In genomic region chr9:123058834-123059233, GRCh38 we compare ENCODE assay signal across 17 cellular contexts. TPM values are rescaled to one million over a fixed set of nuclear protein-coding genes. Genes with fewer than 3 reads are reported as not detected.
DNase-seq lines count a peak whose midpoint lies in the region; ATAC-seq, FAIRE-seq and TF ChIP-seq lines count a peak whose summit lies in the region.
"Had no signal": no experiment of that assay in that cellular context is flagged by ENCODE, and none has a peak within 500 bp of the region (broad histone marks: within the 10 kb centered on the region; RNA-seq: fewer than 3 reads in every experiment).

No MANE protein-coding gene starts in this region.

- BruUV-seq in HepG2 (replicated peaks; lab: Mats Ljungman, UMichigan): no TSS peak

- TF ChIP-seq EP300 in SK-N-SH (IDR thresholded peaks at IDR 0.05; ENCODE audit: borderline replicate concordance in 1 of 2, low read depth in 1 of 2, low read length in 1 of 2) (no peak), HepG2 (IDR thresholded peaks at IDR 0.05; ENCODE audit: low read depth in 2 of 2, low read length in 2 of 2) (no peak), HepG2 (CRISPR knock-in tag; IDR thresholded peaks at IDR 0.05; ENCODE audit: borderline replicate concordance) (no peak), upper lobe of left lung (IDR thresholded peaks at IDR 0.05) (peak; percentile 57 to 98 (median 90))

- 79% methylated on average over 1 of the region's 1 CpG for WGBS in SK-N-SH (ENCODE audit: low lambda C conversion rate)
- WGBS in HepG2 (ENCODE audit: low lambda C conversion rate): 89% methylated on average over 1 of the region's 1 CpG
- 69 to 77% methylated on average over 1 of the region's 1 CpG for WGBS in upper lobe of left lung, 2 donors

- H2AFZ ChIP-seq in SK-N-SH (ENCODE audit: low read depth) (no peak overlapping the region), HepG2 (ENCODE audit: low read length) (no peak overlapping the region)

- H3K9ac ChIP-seq in SK-N-SH (no peak overlapping the region), HepG2 (ENCODE audit: insufficient read depth, low read depth, low read length) (no peak overlapping the region)

- DNase-seq in SK-N-SH (no peak), bronchial epithelial cell (ENCODE audit: low read depth) (peak; percentile 15), HepG2 (ENCODE audit: low spot score) (no peak), upper lobe of left lung (peak in 1 of 2 donors; percentile 65), GM19240 (ENCODE audit: insufficient read length, low spot score) (no peak), HUDEP-2 (lab: John Stamatoyannopoulos, UW; ENCODE audit: unreplicated experiment in 76 of 76) (no peak), midbrain (lab: John Stamatoyannopoulos, UW) (no peak)
- DNase-seq: activated CD4-positive, alpha-beta memory T cell treated with anti-CD3 and anti-CD28 coated beads for 36 hours; activated effector memory CD4-positive, alpha-beta T cell treated with anti-CD3 and anti-CD28 coated beads, Interleukin-2, amount 50 U/mL, for 16 hours; central memory CD4-positive, alpha-beta T cell; COR-L47; naive thymus-derived CD8-positive, alpha-beta T cell; NCI-H1092 treated with DMSO at 0.1 percent for 48 hours; sigmoid colon had no signal

- H3K4me3 ChIP-seq in SK-N-SH (ENCODE audit: low read depth in 2 of 2, low read length in 1 of 2): no peak overlapping the region
- H3K4me3 ChIP-seq in bronchial epithelial cell (ENCODE audit: low read depth, low read length): no peak overlapping the region
- H3K4me3 ChIP-seq in HepG2 (replicated peaks in 1 of 3; ENCODE audit: insufficient read depth in 1 of 3, low read depth in 2 of 3, low read length in 3 of 3): no peak overlapping the region
- H3K4me3 ChIP-seq in upper lobe of left lung: no peak overlapping the region
- H3K4me3 ChIP-seq: sigmoid colon had no signal

- H3K9me3 ChIP-seq in SK-N-SH (no peaks in the 10 kb centered on the region), HepG2 (ENCODE audit: low read length) (no peaks in the 10 kb centered on the region), upper lobe of left lung (no peaks in the 10 kb centered on the region)
- H3K9me3 ChIP-seq: sigmoid colon had no signal

- no peaks in the 10 kb centered on the region for H3K79me2 ChIP-seq in SK-N-SH (ENCODE audit: insufficient read depth)
- no peaks in the 10 kb centered on the region for H3K79me2 ChIP-seq in HepG2 (ENCODE audit: insufficient read depth, low read length)

- TF ChIP-seq CTCF in SK-N-SH (IDR thresholded peaks at IDR 0.05): no peak
- no peak for TF ChIP-seq CTCF in bronchial epithelial cell (IDR thresholded peaks at IDR 0.05; ENCODE audit: insufficient read depth, low read length, severe bottlenecking)
- TF ChIP-seq CTCF in HepG2 (CRISPR knock-in tag; IDR thresholded peaks at IDR 0.05): no peak
- TF ChIP-seq CTCF in upper lobe of left lung (IDR thresholded peaks at IDR 0.05): no peak

- CTCF ChIA-PET in SK-N-SH (lab: Yijun Ruan, JAX) (interaction anchor here (1.3 kb wide), 1 partner anchor 291 kb away, joined by 3 read pairs; no protein-coding TSS in a partner anchor), HepG2 (lab: Yijun Ruan, JAX; ENCODE audit: low intra/inter-chr PET ratio, low total read pairs) (no interaction called here)

- no peaks in the 10 kb centered on the region for H3K9me2 ChIP-seq in SK-N-SH

- H3K4me2 ChIP-seq in SK-N-SH (no peak overlapping the region), HepG2 (ENCODE audit: low read depth, low read length) (no peak overlapping the region)

- H3K4me1 ChIP-seq in SK-N-SH (ENCODE audit: control insufficient read depth in 1 of 2, insufficient read depth in 2 of 2, low read depth in 1 of 2, low read length in 1 of 2) (peaks cover 0 to 11% of the 10 kb centered on the region in 2 experiments; a peak in 2 of 4 replicates), HepG2 (ENCODE audit: insufficient read depth, low read length) (no peaks in the 10 kb centered on the region), upper lobe of left lung (peaks cover under 1 to 24% (median 10%) of the 10 kb centered on the region in 4 donors)

- TF ChIP-seq POLR2A in HepG2 (IDR thresholded peaks at IDR 0.05; ENCODE audit: insufficient read depth in 1 of 2, low read depth in 2 of 2, low read length in 2 of 2): no peak
- TF ChIP-seq POLR2A in upper lobe of left lung (IDR thresholded peaks at IDR 0.05): peak in 1 of 4 donors; percentile 25

- H3K27ac ChIP-seq in SK-N-SH (ENCODE audit: low read depth in 2 of 2, low read length in 1 of 2) (no peak overlapping the region), HepG2 (ENCODE audit: extremely low read length, insufficient read depth, low read length) (no peak overlapping the region), upper lobe of left lung (peak overlapping the region in 3 of 4 donors; percentile 29 to 67 (median 59))
- H3K27ac ChIP-seq: 22Rv1 had no signal

- in situ Hi-C loops in HepG2 (cut with HindIII; ENCODE audit: extremely low pct_ligation_motif_present, low pct_unique_long_range_greater_than_20kb): no loop called here

- FAIRE-seq in bronchial epithelial cell (lab: Jason Lieb, UNC) (no peak), HepG2 (lab: Jason Lieb, UNC) (no peak)
- FAIRE-seq: HTR-8/SVneo had no signal

- TF ChIP-seq RAD21 in SK-N-SH (IDR thresholded peaks at IDR 0.05; ENCODE audit: low read length) (no peak), HepG2 (CRISPR knock-in tag; IDR thresholded peaks at IDR 0.05) (no peak)

- POLR2A ChIA-PET in SK-N-SH (lab: Yijun Ruan, JAX) (no interaction called here), HepG2 (lab: Yijun Ruan, JAX) (no interaction called here)

- H3K27me3 ChIP-seq in SK-N-SH (ENCODE audit: insufficient read depth) (no peaks in the 10 kb centered on the region), bronchial epithelial cell (ENCODE audit: control insufficient read depth, insufficient read depth, low read length) (no peaks in the 10 kb centered on the region), HepG2 (ENCODE audit: control insufficient read depth in 1 of 2, insufficient read depth in 2 of 2, low read length in 2 of 2) (no peaks in the 10 kb centered on the region), upper lobe of left lung (no peaks in the 10 kb centered on the region)
- H3K27me3 ChIP-seq: sigmoid colon had no signal

- peaks cover 8% of the 10 kb centered on the region for H3F3A ChIP-seq in SK-N-SH (replicated peaks; ENCODE audit: insufficient read depth)

- H4K20me1 ChIP-seq in SK-N-SH (ENCODE audit: insufficient read depth): no peaks in the 10 kb centered on the region
- H4K20me1 ChIP-seq in HepG2 (ENCODE audit: insufficient read depth, low read length): no peaks in the 10 kb centered on the region

- intact Hi-C loops in HepG2 (cut with micrococcal nuclease; ENCODE audit: unreplicated experiment): no loop called here

- ATAC-seq in SK-N-SH treated with all-trans-retinoic acid at 6 μM for 48 hours: no peak
- ATAC-seq in HepG2: no peak
- peak; percentile 64 to 93 for ATAC-seq in upper lobe of left lung (ENCODE audit: low FRiP score in 2 of 2)
- ATAC-seq: naive thymus-derived CD8-positive, alpha-beta T cell had no signal

- H3K36me3 ChIP-seq in SK-N-SH (replicated peaks in 1 of 2; ENCODE audit: control insufficient read depth in 1 of 2, insufficient read depth in 2 of 2, low read length in 1 of 2): peaks cover 9 to 18% of the 10 kb centered on the region in 2 experiments
- H3K36me3 ChIP-seq in bronchial epithelial cell (ENCODE audit: control insufficient read depth, insufficient read depth, low read length): no peaks in the 10 kb centered on the region
- peaks cover 2 to 9% of the 10 kb centered on the region in 2 experiments; a peak in 2 of 5 replicates for H3K36me3 ChIP-seq in HepG2 (replicated peaks in 1 of 2; ENCODE audit: control insufficient read depth in 1 of 2, insufficient read depth in 2 of 2, low read length in 2 of 2)
- H3K36me3 ChIP-seq in upper lobe of left lung: peaks cover 0 to 9% (median 3%) of the 10 kb centered on the region in 4 donors

TF ChIP-seq in SK-N-SH, 30 proteins besides CTCF, POLR2A, EP300 and RAD21:
- TF ChIP-seq FOXM1 (IDR thresholded peaks at IDR 0.05; ENCODE audit: low read depth) (no peak), RFX5 (IDR thresholded peaks at IDR 0.05; ENCODE audit: low read length) (peak; percentile 76; the same call in 1 of the 2 replicates)

TF ChIP-seq in HepG2, 621 proteins besides CTCF, POLR2A, EP300 and RAD21:
- no peak for TF ChIP-seq SRSF9 (IDR thresholded peaks at IDR 0.05; ENCODE audit: borderline replicate concordance, insufficient read depth, low read depth, low read length, poor library complexity, severe bottlenecking)
- peak; percentile 92 for TF ChIP-seq RFX5 (IDR thresholded peaks at IDR 0.05; ENCODE audit: low read depth, low read length)

RNA-seq across cellular contexts. Expression of gene GPR21, which starts 25.4 kb away (rescaled TPM):
- polyA plus RNA-seq in SK-N-SH (2012; rRNA removed) (not detected in 2 replicates), HepG2 (2011; rRNA removed) (0.18 and 0.32 TPM in 2 replicates)
- not detected in 2 replicates for polyA plus RNA-seq in SK-N-SH (2012; cell fraction: cytosol; rRNA removed)
- polyA plus RNA-seq in SK-N-SH (2012; cell fraction: nucleus; rRNA removed): 0.08 and 0.27 TPM in 2 replicates
- total RNA-seq in bronchial epithelial cell (1.3 and 1.8 TPM in 2 replicates), HepG2 (2016; rRNA removed; fragmentation: Illumina TruSeq; extraction: Trizol) (0.29 TPM in 1 of 2 replicates, not detected in the other), upper lobe of left lung (1 to 10 TPM in 3 of 6 donors, not detected in 3; 1.6 to 3.1 (median 2.1) TPM)
- total RNA-seq in HepG2 (2016; cell fraction: cytosol; rRNA removed; fragmentation: Illumina TruSeq; extraction: Trizol; ENCODE audit: low read depth): not detected in 2 replicates
- 0.41 TPM in 1 of 2 replicates, not detected in the other for total RNA-seq in HepG2 (2016; cell fraction: insoluble cytoplasmic fraction; rRNA removed; fragmentation: Illumina TruSeq; extraction: Trizol)
- not detected in 2 replicates for total RNA-seq in HepG2 (2016; cell fraction: membrane; rRNA removed; fragmentation: Illumina TruSeq; extraction: Trizol)
- 0.72 and 1.3 TPM in 2 replicates for total RNA-seq in HepG2 (2016; cell fraction: nucleus; rRNA removed; fragmentation: Illumina TruSeq; extraction: Trizol)
- not detected in 2 replicates for polyA plus RNA-seq in HepG2 (2011; cell fraction: cytosol; rRNA removed)
- 1.7 TPM in 2 replicates for polyA plus RNA-seq in HepG2 (2011; cell fraction: nucleus; rRNA removed)
- 0.13 TPM in 1 of 2 replicates, not detected in the other for polyA plus RNA-seq in HepG2 (2012)
- not detected in 2 replicates for polyA plus RNA-seq in HepG2 (2016; cell fraction: cytosol; fragmentation: Illumina TruSeq; extraction: Trizol; ENCODE audit: low read depth)
- polyA plus RNA-seq in HepG2 (2016; cell fraction: insoluble cytoplasmic fraction; fragmentation: Illumina TruSeq; extraction: Trizol; ENCODE audit: low read depth): not detected in 2 replicates
- polyA plus RNA-seq in HepG2 (2016; cell fraction: membrane; fragmentation: Illumina TruSeq; extraction: Trizol; ENCODE audit: low read depth): not detected in 2 replicates
- polyA plus RNA-seq in HepG2 (2016; cell fraction: nucleus; fragmentation: Illumina TruSeq; extraction: Trizol; ENCODE audit: insufficient read depth, low read depth): not detected in 2 replicates
- polyA minus RNA-seq in HepG2 (2011; rRNA and poly(A)+ RNA removed; ENCODE audit: low replicate concordance): 14.0 and 21.7 TPM in 2 replicates
- polyA minus RNA-seq in HepG2 (2011; cell fraction: cytosol; rRNA and poly(A)+ RNA removed): 0.49 TPM in 1 of 2 replicates, not detected in the other
- polyA minus RNA-seq in HepG2 (2011; cell fraction: nucleus; rRNA and poly(A)+ RNA removed): 30.3 and 35.8 TPM in 2 replicates
- polyA plus RNA-seq: naive thymus-derived CD8-positive, alpha-beta T cell had no signal

Comparison
In these comparisons a context has a peak if more than half of its experiments do, and no peak if none do; other contexts are left out.
1. H3K27ac ChIP-seq: peak in upper lobe of left lung (3 of 4); none in SK-N-SH (0 of 2) and HepG2 (single experiment).
2. ATAC-seq: peak in upper lobe of left lung (2 of 2); none in SK-N-SH treated with all-trans-retinoic acid at 6 μM for 48 hours (single experiment) and HepG2 (single experiment).
3. Of the 25 proteins assayed by ChIP-seq in both HepG2 and SK-N-SH: peak only in HepG2: none; only in SK-N-SH: none; in both: RFX5; in neither: 24.